Comparison of ENCODE assay signal across 22 cellular contexts in genomic region chr20:45374966-45375365, GRCh38. TPM values are rescaled to one million over a fixed set of nuclear protein-coding genes. Genes with fewer than 3 reads are reported as not detected.
DNase-seq lines count a peak whose midpoint lies in the region; ATAC-seq and TF ChIP-seq lines count a peak whose summit lies in the region.
"Had no signal": no experiment of that assay in that cellular context is flagged by ENCODE, and none has a peak within 500 bp of the region (broad histone marks: within the 10 kb centered on the region; RNA-seq: fewer than 3 reads in every experiment).

No MANE protein-coding gene starts in this region.

- H3K36me3 ChIP-seq in CD4-positive, CD25-positive, alpha-beta regulatory T cell (ENCODE audit: control insufficient read depth, insufficient read depth, low read length): peaks cover 5% of the 10 kb centered on the region
- H3K36me3 ChIP-seq in esophagus muscularis mucosa (peaks cover 0 to 12% (median 4%) of the 10 kb centered on the region in 4 donors), gastrocnemius medialis (no peaks in the 10 kb centered on the region)

- in situ Hi-C loops in gastrocnemius medialis (cut with MboI; ENCODE audit: low sequenced_read_pairs in 4 of 4): loop anchor here (5.0 to 25.0 kb wide), 6 partner anchors 37 to 1163 kb away; partner anchors contain the start of gene OSER1 (in 1 of the 4)

- no peaks in the 10 kb centered on the region for H3K36me3 Mint-ChIP-seq in CD4-positive, CD25-positive, alpha-beta regulatory T cell
- H3K36me3 Mint-ChIP-seq in T-helper 17 cell (ENCODE audit: low read depth): no peaks in the 10 kb centered on the region
- peaks cover 38% of the 10 kb centered on the region for H3K36me3 Mint-ChIP-seq in effector memory CD8-positive, alpha-beta T cell (ENCODE audit: insufficient read depth)

- H3K9me3 Mint-ChIP-seq in CD4-positive, CD25-positive, alpha-beta regulatory T cell: peaks cover 0 to 3% (median 0%) of the 10 kb centered on the region in 7 donors
- H3K9me3 Mint-ChIP-seq in effector memory CD8-positive, alpha-beta T cell: no peaks in the 10 kb centered on the region

- no peaks in the 10 kb centered on the region for H3K27me3 ChIP-seq in CD4-positive, CD25-positive, alpha-beta regulatory T cell (ENCODE audit: control insufficient read depth, insufficient read depth, low read length)
- no peaks in the 10 kb centered on the region for H3K27me3 ChIP-seq in esophagus muscularis mucosa
- no peaks in the 10 kb centered on the region for H3K27me3 ChIP-seq in gastrocnemius medialis

- TF ChIP-seq POLR2A in esophagus muscularis mucosa (IDR thresholded peaks at IDR 0.05; ENCODE audit: low read depth): no peak
- TF ChIP-seq POLR2A in gastrocnemius medialis (IDR thresholded peaks at IDR 0.05): no peak

- WGBS in esophagus muscularis mucosa: 93% methylated on average over 14 of the region's 14 CpGs

- no peak overlapping the region for H3K27ac ChIP-seq in CD4-positive, CD25-positive, alpha-beta regulatory T cell (ENCODE audit: insufficient read depth, low read length, poor library complexity, severe bottlenecking)
- H3K27ac ChIP-seq in esophagus muscularis mucosa (replicated peaks in 1 of 4): no peak overlapping the region
- H3K27ac ChIP-seq in substantia nigra (ENCODE audit: low read depth, low read length, poor library complexity, severe bottlenecking): peak overlapping the region; percentile 90
- no peak overlapping the region for H3K27ac ChIP-seq in gastrocnemius medialis

- H3K4me3 Mint-ChIP-seq in CD4-positive, CD25-positive, alpha-beta regulatory T cell: peak overlapping the region in 3 of 4 donors; percentile 70 to 92 (median 88)
- H3K4me3 Mint-ChIP-seq in T-helper 17 cell: peak overlapping the region; percentile 52
- H3K4me3 Mint-ChIP-seq in effector memory CD8-positive, alpha-beta T cell: no peak overlapping the region
- H3K4me3 Mint-ChIP-seq: CD14-positive monocyte had no signal

- DNase-seq in CD4-positive, CD25-positive, alpha-beta regulatory T cell: no peak
- DNase-seq in T-helper 17 cell (no peak), esophagus muscularis mucosa (ENCODE audit: extremely low spot score) (peak; percentile 50), substantia nigra (lab: John Stamatoyannopoulos, UW) (no peak), gastrocnemius medialis (no peak)
- DNase-seq in effector memory CD8-positive, alpha-beta T cell: no peak
- DNase-seq: DMS153, DND-41, Kasumi-1, NCI-H2029 treated with DMSO at 0.1 percent for 48 hours, NCI-H2227 treated with DMSO at 0.1 percent for 48 hours, NCI-H69, SHP77 had no signal

- peak overlapping the region in 1 of 3 donors; percentile 94 for H3K27ac Mint-ChIP-seq in CD4-positive, CD25-positive, alpha-beta regulatory T cell
- H3K27ac Mint-ChIP-seq in T-helper 17 cell: no peak overlapping the region
- H3K27ac Mint-ChIP-seq in effector memory CD8-positive, alpha-beta T cell: no peak overlapping the region
- H3K27ac Mint-ChIP-seq: CD14-positive monocyte had no signal

- no peak for TF ChIP-seq EP300 in esophagus muscularis mucosa (IDR thresholded peaks at IDR 0.05)

- no peaks in the 10 kb centered on the region for H3K27me3 Mint-ChIP-seq in CD4-positive, CD25-positive, alpha-beta regulatory T cell
- H3K27me3 Mint-ChIP-seq in T-helper 17 cell: no peaks in the 10 kb centered on the region
- no peaks in the 10 kb centered on the region for H3K27me3 Mint-ChIP-seq in effector memory CD8-positive, alpha-beta T cell

- TF ChIP-seq CTCF in esophagus muscularis mucosa (IDR thresholded peaks at IDR 0.05) (no peak), gastrocnemius medialis (IDR thresholded peaks at IDR 0.05 in 4 of 5, conservative IDR thresholded peaks at IDR 0.05 in 1 of 5) (no peak)

- ATAC-seq in CD4-positive, CD25-positive, alpha-beta regulatory T cell (ENCODE audit: low read depth in 2 of 2): no peak
- ATAC-seq in T-helper 17 cell: no peak
- no peak for ATAC-seq in gastrocnemius medialis
- no peak for ATAC-seq in effector memory CD8-positive, alpha-beta T cell (replicated peaks)
- no peak for ATAC-seq in GM21526 (IDR thresholded peaks at IDR 0.05; ENCODE audit: low FRiP score, unreplicated experiment)
- no peak for ATAC-seq in HG03280 (IDR thresholded peaks at IDR 0.05; ENCODE audit: unreplicated experiment)
- ATAC-seq: K562, Panc1 had no signal

- no peak overlapping the region for H3K4me3 ChIP-seq in CD4-positive, CD25-positive, alpha-beta regulatory T cell (ENCODE audit: low read depth, low read length)
- H3K4me3 ChIP-seq in esophagus muscularis mucosa (no peak overlapping the region), gastrocnemius medialis (no peak overlapping the region)
- H3K4me3 ChIP-seq: K562 had no signal

- H3K9me3 ChIP-seq in CD4-positive, CD25-positive, alpha-beta regulatory T cell (ENCODE audit: control insufficient read depth in 2 of 2, low read length in 2 of 2): no peaks in the 10 kb centered on the region
- no peaks in the 10 kb centered on the region for H3K9me3 ChIP-seq in T-helper 17 cell (ENCODE audit: control insufficient read depth, low read length, poor library complexity, severe bottlenecking)
- H3K9me3 ChIP-seq in esophagus muscularis mucosa: no peaks in the 10 kb centered on the region
- H3K9me3 ChIP-seq in gastrocnemius medialis: no peaks in the 10 kb centered on the region

- H3K4me1 ChIP-seq in CD4-positive, CD25-positive, alpha-beta regulatory T cell (ENCODE audit: control insufficient read depth, insufficient read depth, low read length, poor library complexity, severe bottlenecking): peaks cover 18% of the 10 kb centered on the region
- H3K4me1 ChIP-seq in esophagus muscularis mucosa (peaks cover 17 to 24% (median 22%) of the 10 kb centered on the region in 4 donors), gastrocnemius medialis (peaks cover 6 to 12% of the 10 kb centered on the region in 2 donors)

- peaks cover 8 to 36% (median 18%) of the 10 kb centered on the region in 4 donors for H3K4me1 Mint-ChIP-seq in CD4-positive, CD25-positive, alpha-beta regulatory T cell
- H3K4me1 Mint-ChIP-seq in T-helper 17 cell: peaks cover 16% of the 10 kb centered on the region
- H3K4me1 Mint-ChIP-seq in effector memory CD8-positive, alpha-beta T cell (ENCODE audit: low read depth in 2 of 2): peaks cover 10 to 23% of the 10 kb centered on the region in 2 donors

- intact Hi-C loops in esophagus muscularis mucosa (cut with DNase I): loop anchor here (1.0 to 5.0 kb wide), 4 partner anchors 32 to 397 kb away; partner anchors contain the start of gene DBNDD2
- intact Hi-C loops in gastrocnemius medialis (cut with DNase I; ENCODE audit: low total_unique reads): loop anchor here (1.0 to 5.0 kb wide), 3 partner anchors 56 to 397 kb away; no protein-coding TSS in a partner anchor

RNA-seq across cellular contexts. Expression of gene TP53TG5, which starts 3.2 kb away (rescaled TPM):
- total RNA-seq in CD4-positive, CD25-positive, alpha-beta regulatory T cell: not detected
- polyA plus RNA-seq in CD4-positive, CD25-positive, alpha-beta regulatory T cell: under 1 TPM; 0.18 to 0.56 (median 0.23) TPM
- total RNA-seq in T-helper 17 cell (not detected), esophagus muscularis mucosa (1 to 10 TPM in 2 of 4 donors, under 1 TPM in 1, not detected in 1; 0.17 to 2.1 (median 1.1) TPM), gastrocnemius medialis (not detected)
- total RNA-seq: H4, M059J, NCI-H460, SK-MEL-5 had no signal

RNA-seq across cellular contexts. Expression of gene SYS1, which starts 12.0 kb away (rescaled TPM):
- total RNA-seq in CD4-positive, CD25-positive, alpha-beta regulatory T cell: 94.2 TPM
- 10 to 100 TPM; 38.4 to 54.3 (median 42.0) TPM for polyA plus RNA-seq in CD4-positive, CD25-positive, alpha-beta regulatory T cell
- total RNA-seq in T-helper 17 cell: 10 to 100 TPM; 93.3 to 99.5 TPM
- total RNA-seq in esophagus muscularis mucosa: 10 to 100 TPM; 28.2 to 48.4 (median 42.5) TPM
- 10 to 100 TPM; 34.0 to 59.5 (median 43.7) TPM for total RNA-seq in gastrocnemius medialis

RNA-seq across cellular contexts. Expression of gene SDC4, which starts 26.7 kb away (rescaled TPM):
- total RNA-seq in CD4-positive, CD25-positive, alpha-beta regulatory T cell: 8.2 TPM
- polyA plus RNA-seq in CD4-positive, CD25-positive, alpha-beta regulatory T cell: 1 to 10 TPM; 2.2 to 6.3 (median 3.7) TPM
- total RNA-seq in T-helper 17 cell: 1 to 10 TPM; 2.7 to 5.3 TPM
- 100 to 1,000 TPM in 1 of 4 donors, 10 to 100 TPM in 3; 61.9 to 177 (median 72.2) TPM for total RNA-seq in esophagus muscularis mucosa
- total RNA-seq in gastrocnemius medialis: 100 to 1,000 TPM in 2 of 4 donors, 10 to 100 TPM in 2; 50.4 to 168 (median 97.8) TPM

RNA-seq across cellular contexts. Expression of gene DBNDD2, which starts 33.1 kb away (rescaled TPM):
- total RNA-seq in CD4-positive, CD25-positive, alpha-beta regulatory T cell: 15.1 TPM
- polyA plus RNA-seq in CD4-positive, CD25-positive, alpha-beta regulatory T cell: 10 to 100 TPM; 19.5 to 23.5 (median 21.7) TPM
- total RNA-seq in T-helper 17 cell (10 to 100 TPM; 10.7 to 10.9 TPM), esophagus muscularis mucosa (100 to 1,000 TPM in 2 of 4 donors, 10 to 100 TPM in 2; 63.0 to 130 (median 109) TPM), gastrocnemius medialis (100 to 1,000 TPM in 3 of 4 donors, 10 to 100 TPM in 1; 99.5 to 155 (median 121) TPM)

RNA-seq across cellular contexts. Expression of gene PIGT, which starts 41.0 kb away (rescaled TPM):
- total RNA-seq in CD4-positive, CD25-positive, alpha-beta regulatory T cell: 137 TPM
- 100 to 1,000 TPM in 1 of 4 donors, 10 to 100 TPM in 3; 80.3 to 102 (median 91.7) TPM for polyA plus RNA-seq in CD4-positive, CD25-positive, alpha-beta regulatory T cell
- 100 to 1,000 TPM; 115 to 136 TPM for total RNA-seq in T-helper 17 cell
- total RNA-seq in esophagus muscularis mucosa: 10 to 100 TPM; 64.4 to 90.9 (median 80.4) TPM
- 100 to 1,000 TPM in 1 of 4 donors, 10 to 100 TPM in 3; 45.9 to 118 (median 94.2) TPM for total RNA-seq in gastrocnemius medialis

Comparison
In these comparisons a context has a peak if more than half of its experiments do, and no peak if none do; other contexts are left out.
1. H3K4me3 Mint-ChIP-seq: peak in CD4-positive, CD25-positive, alpha-beta regulatory T cell (3 of 4) and T-helper 17 cell (single experiment); none in effector memory CD8-positive, alpha-beta T cell (0 of 2).